In the genomic region with DNA sequence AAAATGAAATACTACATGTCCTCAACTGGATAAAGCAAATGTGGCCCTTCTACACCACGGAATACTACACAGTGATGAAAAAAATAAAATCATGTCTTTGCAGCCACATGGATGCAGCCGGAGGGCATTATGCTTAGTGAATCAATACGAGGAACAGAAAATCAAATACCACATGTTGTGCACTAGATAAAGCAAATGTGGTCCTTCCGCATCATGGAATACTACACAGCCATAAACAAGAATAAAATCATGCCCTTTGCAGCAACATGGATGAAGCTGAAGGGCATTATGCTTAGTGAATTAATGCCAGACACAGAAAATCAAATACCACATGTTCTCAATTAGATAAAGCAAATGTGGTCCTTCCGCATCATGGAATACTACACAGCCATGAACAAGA, we compare ENCODE assay signal across 4 cellular contexts.
DNase-seq lines count a peak whose midpoint lies in the region; ATAC-seq, FAIRE-seq and TF ChIP-seq lines count a peak whose summit lies in the region.
"Not testable (repeated sequence)": the region's sequence is repeated elsewhere in the genome, so short reads cannot be mapped to it uniquely, and the experiment has no call there.

No MANE protein-coding gene starts in this region.

- not testable (repeated sequence) for TF ChIP-seq EP300 in K562 (IDR thresholded peaks at IDR 0.05; ENCODE audit: low read length)

- H3K27me3 ChIP-seq in A673 (replicated peaks; ENCODE audit: insufficient read depth, low read depth, low read length, poor library complexity); K562 (ENCODE audit: control insufficient read depth in 2 of 2, insufficient read depth in 2 of 2, low read length in 2 of 2); endodermal cell (ENCODE audit: control insufficient read depth, insufficient read depth, low read length, poor library complexity, severe bottlenecking): not testable (repeated sequence)

- whole genome bisulfite sequencing in K562 (ENCODE audit: insufficient coverage, low coverage, missing lambda C conversion rate): 55% methylated on average over 5 of the region's 5 CpGs
- WGBS in endodermal cell (ENCODE audit: insufficient coverage in 1 of 2, insufficient read length in 1 of 2), 2 experiments: 70 to 87% methylated on average over 4 of the region's 5 CpGs

- FAIRE-seq in K562 (lab: Jason Lieb, UNC): not testable (repeated sequence)

- not testable (repeated sequence) for TF ChIP-seq RAD21 in K562 (CRISPR knock-in tag; conservative IDR thresholded peaks at IDR 0.05 in 1 of 2, IDR thresholded peaks at IDR 0.05 in 1 of 2)

- not testable (repeated sequence) for H3K27ac ChIP-seq in A673 (ENCODE audit: low read depth, low read length, poor library complexity, severe bottlenecking); K562 (ENCODE audit: extremely low read depth, low read depth, low read length); endodermal cell (ENCODE audit: low read depth, low read length)

- not testable (repeated sequence) for H3K4me1 Mint-ChIP-seq in endodermal cell; endothelial cell (ENCODE audit: unreplicated experiment)

- H2AFZ ChIP-seq in K562 (ENCODE audit: low read depth, low read length): not testable (repeated sequence)

- not testable (repeated sequence) for TF ChIP-seq POLR2A in K562 (conservative IDR thresholded peaks at IDR 0.05)

- H3K4me3 Mint-ChIP-seq in endodermal cell: not testable (repeated sequence)
- peak overlapping the region; percentile 25 for H3K4me3 Mint-ChIP-seq in endothelial cell (ENCODE audit: unreplicated experiment)

- intact Hi-C loops in A673 (cut with micrococcal nuclease; ENCODE audit: unreplicated experiment); K562 (cut with micrococcal nuclease): not testable (repeated sequence)

- in situ Hi-C loops in K562 (cut with MboI): loop anchor here (5.0 kb wide), 1 partner anchor 785 kb away; no protein-coding TSS in a partner anchor

- TF ChIP-seq CTCF in A673 (conservative IDR thresholded peaks at IDR 0.05; ENCODE audit: low read depth, low read length); K562 (IDR thresholded peaks at IDR 0.05 in 2 of 3, conservative IDR thresholded peaks at IDR 0.05 in 1 of 3; ENCODE audit: insufficient read depth in 2 of 3, low read depth in 1 of 3, low read length in 3 of 3); endodermal cell (conservative IDR thresholded peaks at IDR 0.05); endothelial cell (IDR thresholded peaks at IDR 0.05; ENCODE audit: unreplicated experiment): not testable (repeated sequence)

- not testable (repeated sequence) for H3K36me3 ChIP-seq in A673 (ENCODE audit: insufficient read depth, low read length, poor library complexity, severe bottlenecking); K562 (ENCODE audit: control insufficient read depth, insufficient read depth, low read length); endodermal cell (ENCODE audit: control insufficient read depth, insufficient read depth, low read length)

- not testable (repeated sequence) for H3K36me3 Mint-ChIP-seq in endodermal cell (ENCODE audit: low read depth); endothelial cell (ENCODE audit: low read depth, unreplicated experiment)

- peaks cover 42% of the 10 kb centered on the region for H3K9me3 Mint-ChIP-seq in endodermal cell
- H3K9me3 Mint-ChIP-seq in endothelial cell (ENCODE audit: unreplicated experiment): not testable (repeated sequence)

- not testable (repeated sequence) for H3K4me2 ChIP-seq in K562 (ENCODE audit: insufficient read depth, low read length)

- CTCF ChIA-PET in A673 (lab: Charles Lee); K562 (lab: Yijun Ruan, JAX; ENCODE audit: low intra/inter-chr PET ratio): not testable (repeated sequence)

- not testable (repeated sequence) for H3K79me2 ChIP-seq in K562 (ENCODE audit: control insufficient read depth, insufficient read depth, low read length)

- BruUV-seq in A673 (replicated peaks; lab: Mats Ljungman, UMichigan); K562 (replicated peaks; lab: Mats Ljungman, UMichigan): not testable (repeated sequence)

- not testable (repeated sequence) for H3K4me3 ChIP-seq in A673 (ENCODE audit: low read depth, low read length, poor library complexity, severe bottlenecking); K562
- peak overlapping the region; percentile 65 for H3K4me3 ChIP-seq in endodermal cell (ENCODE audit: low read length)

- POLR2A ChIA-PET in A673 (lab: Charles Lee; ENCODE audit: low non-redundant PET); K562 (lab: Yijun Ruan, JAX): not testable (repeated sequence)

- H3K9me3 ChIP-seq in A673 (ENCODE audit: low read depth, low read length, poor library complexity, severe bottlenecking) (peaks cover 43% of the 10 kb centered on the region), endodermal cell (ENCODE audit: control insufficient read depth, low read length) (peaks cover 47% of the 10 kb centered on the region)
- H3K9me3 ChIP-seq in K562 (replicated peaks; ENCODE audit: control insufficient read depth, insufficient read depth, low read depth, low read length): not testable (repeated sequence)

- not testable (repeated sequence) for H3K9me1 ChIP-seq in K562 (ENCODE audit: control insufficient read depth, insufficient read depth, low read length)

- not testable (repeated sequence) for H3K4me1 ChIP-seq in A673 (ENCODE audit: insufficient read depth, low read length, poor library complexity, severe bottlenecking); endodermal cell (ENCODE audit: control insufficient read depth, insufficient read depth, low read length)
- peaks cover 0 to 20% of the 10 kb centered on the region in 2 experiments; a peak in 1 of 5 replicates for H3K4me1 ChIP-seq in K562 (replicated peaks in 1 of 2; ENCODE audit: control insufficient read depth in 2 of 2, insufficient read depth in 2 of 2, low read length in 2 of 2)

- not testable (repeated sequence) for H3K27me3 Mint-ChIP-seq in endodermal cell (ENCODE audit: insufficient read depth); endothelial cell (ENCODE audit: unreplicated experiment)

- not testable (repeated sequence) for ATAC-seq in K562

- H4K20me1 ChIP-seq in K562 (replicated peaks; ENCODE audit: control insufficient read depth, insufficient read depth, low read length): not testable (repeated sequence)

- not testable (repeated sequence) for H3K27ac Mint-ChIP-seq in endodermal cell; endothelial cell (ENCODE audit: unreplicated experiment)

- not testable (repeated sequence) for H3K9ac ChIP-seq in K562 (ENCODE audit: insufficient read depth in 1 of 2, low read depth in 2 of 2, low read length in 2 of 2); endodermal cell (ENCODE audit: extremely low read depth, low read length, poor library complexity, severe bottlenecking)

- peak; percentile 0 for DNase-seq in A673 (ENCODE audit: low spot score)
- not testable (repeated sequence) for DNase-seq in K562 (ENCODE audit: extremely low read depth in 1 of 4, low spot score in 3 of 4); endodermal cell; endothelial cell (ENCODE audit: low spot score)

TF ChIP-seq in K562, 482 proteins besides CTCF, POLR2A, EP300 and RAD21:
- TF ChIP-seq ZNF146 (CRISPR knock-in tag; IDR thresholded peaks at IDR 0.05; ENCODE audit: unreplicated experiment) (peak; percentile 86), SMARCA5 (IDR thresholded peaks at IDR 0.05) (0 out of 2 replicates have a peak, but pooled peaks have one; percentile 26), PTBP1 (IDR thresholded peaks at IDR 0.05; ENCODE audit: low read depth, low read length) (0 out of 2 replicates have a peak, but pooled peaks have one; percentile 44), RBM25 (IDR thresholded peaks at IDR 0.05; ENCODE audit: low read depth, low read length, severe bottlenecking) (peak; percentile 82), BCOR (IDR thresholded peaks at IDR 0.05) (peak; percentile 88), HDAC2 (IDR thresholded peaks at IDR 0.05) (peak; percentile 25; the same call in 1 of the 2 replicates)
